Comparison of ENCODE assay signal across 1 cellular context in the genomic region with DNA sequence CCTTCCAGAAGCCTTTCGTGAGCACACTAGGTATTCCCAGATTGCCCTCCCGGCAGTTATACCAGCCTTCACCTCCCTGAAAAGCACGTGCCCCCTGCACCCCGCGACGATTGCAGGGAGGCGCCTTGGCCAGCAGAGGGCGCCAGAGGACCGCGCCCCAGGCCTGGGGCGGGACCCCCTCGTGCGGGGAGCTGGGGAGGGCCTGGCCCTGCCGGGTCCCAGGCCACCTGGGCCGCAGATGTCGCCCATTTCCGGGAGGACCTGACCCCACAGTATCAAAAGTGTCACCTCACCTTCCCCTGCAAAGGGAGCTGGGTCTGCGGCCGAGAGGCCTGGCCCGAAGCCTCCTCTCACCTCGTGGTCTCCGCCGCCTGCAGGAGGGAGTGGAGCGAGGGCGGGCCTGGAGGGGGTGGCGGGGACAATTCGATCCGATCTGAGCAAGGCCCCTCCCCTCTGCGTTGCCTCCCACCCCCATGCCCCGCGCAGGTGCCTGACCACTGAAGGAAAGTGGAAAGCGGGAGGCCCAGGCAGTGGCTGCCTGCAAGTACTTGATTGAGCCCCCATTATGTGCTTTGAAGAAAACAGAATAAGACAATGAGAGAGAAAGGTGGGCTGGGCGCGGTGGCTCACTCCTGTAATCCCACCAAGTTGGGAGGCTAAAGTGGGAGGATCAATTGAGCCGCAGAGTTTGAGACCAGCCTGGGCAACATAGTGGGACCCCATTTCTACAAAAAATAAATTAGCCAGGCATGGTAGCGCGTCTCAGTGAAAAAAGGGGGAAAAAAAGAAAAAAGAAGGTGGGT.
A peak's percentile ranks its signal among the peaks of the same experiment; 100 is the strongest.
TF ChIP-seq lines count a peak whose summit lies in the region.

No MANE protein-coding gene starts in this region.

TF ChIP-seq in WTC11, 78 proteins besides CTCF, POLR2A, EP300 and RAD21 (continued from another document):
- TF ChIP-seq, protein P1, sequence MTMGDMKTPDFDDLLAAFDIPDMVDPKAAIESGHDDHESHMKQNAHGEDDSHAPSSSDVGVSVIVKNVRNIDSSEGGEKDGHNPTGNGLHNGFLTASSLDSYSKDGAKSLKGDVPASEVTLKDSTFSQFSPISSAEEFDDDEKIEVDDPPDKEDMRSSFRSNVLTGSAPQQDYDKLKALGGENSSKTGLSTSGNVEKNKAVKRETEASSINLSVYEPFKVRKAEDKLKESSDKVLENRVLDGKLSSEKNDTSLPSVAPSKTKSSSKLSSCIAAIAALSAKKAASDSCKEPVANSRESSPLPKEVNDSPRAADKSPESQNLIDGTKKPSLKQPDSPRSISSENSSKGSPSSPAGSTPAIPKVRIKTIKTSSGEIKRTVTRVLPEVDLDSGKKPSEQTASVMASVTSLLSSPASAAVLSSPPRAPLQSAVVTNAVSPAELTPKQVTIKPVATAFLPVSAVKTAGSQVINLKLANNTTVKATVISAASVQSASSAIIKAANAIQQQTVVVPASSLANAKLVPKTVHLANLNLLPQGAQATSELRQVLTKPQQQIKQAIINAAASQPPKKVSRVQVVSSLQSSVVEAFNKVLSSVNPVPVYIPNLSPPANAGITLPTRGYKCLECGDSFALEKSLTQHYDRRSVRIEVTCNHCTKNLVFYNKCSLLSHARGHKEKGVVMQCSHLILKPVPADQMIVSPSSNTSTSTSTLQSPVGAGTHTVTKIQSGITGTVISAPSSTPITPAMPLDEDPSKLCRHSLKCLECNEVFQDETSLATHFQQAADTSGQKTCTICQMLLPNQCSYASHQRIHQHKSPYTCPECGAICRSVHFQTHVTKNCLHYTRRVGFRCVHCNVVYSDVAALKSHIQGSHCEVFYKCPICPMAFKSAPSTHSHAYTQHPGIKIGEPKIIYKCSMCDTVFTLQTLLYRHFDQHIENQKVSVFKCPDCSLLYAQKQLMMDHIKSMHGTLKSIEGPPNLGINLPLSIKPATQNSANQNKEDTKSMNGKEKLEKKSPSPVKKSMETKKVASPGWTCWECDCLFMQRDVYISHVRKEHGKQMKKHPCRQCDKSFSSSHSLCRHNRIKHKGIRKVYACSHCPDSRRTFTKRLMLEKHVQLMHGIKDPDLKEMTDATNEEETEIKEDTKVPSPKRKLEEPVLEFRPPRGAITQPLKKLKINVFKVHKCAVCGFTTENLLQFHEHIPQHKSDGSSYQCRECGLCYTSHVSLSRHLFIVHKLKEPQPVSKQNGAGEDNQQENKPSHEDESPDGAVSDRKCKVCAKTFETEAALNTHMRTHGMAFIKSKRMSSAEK (CRISPR knock-in tag; IDR thresholded peaks at IDR 0.05; ENCODE audit: borderline replicate concordance) = no peak
- no peak for TF ChIP-seq ZNF138 (CRISPR knock-in tag; conservative IDR thresholded peaks at IDR 0.05)
- peak; percentile 83 for TF ChIP-seq FOXP1 (CRISPR knock-in tag; IDR thresholded peaks at IDR 0.05; ENCODE audit: borderline replicate concordance)
TF ChIP-seq in WTC11: peak in this region for 19.
